Comparison of ENCODE assay signal across 23 cellular contexts in the genomic region with DNA sequence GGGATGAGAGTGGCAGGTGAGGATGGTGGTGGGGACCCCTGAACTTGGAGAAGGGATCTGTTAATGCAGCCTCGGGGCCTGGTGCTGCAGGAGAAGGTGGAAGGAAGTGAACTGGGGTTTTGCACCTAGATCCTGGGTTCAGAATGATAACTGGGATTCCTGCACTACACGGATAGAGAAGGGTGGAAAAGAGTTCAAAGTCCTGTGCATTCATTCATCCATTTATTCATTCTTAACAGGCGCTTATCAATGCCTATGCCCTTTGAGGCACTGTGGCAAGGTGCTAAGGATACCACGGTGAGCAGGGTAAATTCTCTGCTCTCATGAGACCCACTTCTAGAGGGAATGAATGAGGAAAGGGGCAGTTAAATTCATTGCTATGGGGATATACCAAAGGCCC. TPM values are rescaled to one million over a fixed set of nuclear protein-coding genes. Genes with fewer than 3 reads are reported as not detected.
DNase-seq lines count a peak whose midpoint lies in the region; ATAC-seq, FAIRE-seq and TF ChIP-seq lines count a peak whose summit lies in the region.
"Had no signal": no experiment of that assay in that cellular context is flagged by ENCODE, and none has a peak within 500 bp of the region (broad histone marks: within the 10 kb centered on the region; RNA-seq: fewer than 3 reads in every experiment).

No MANE protein-coding gene starts in this region.

- no peak overlapping the region for H4K8ac ChIP-seq in H9 (replicated peaks; ENCODE audit: insufficient read length, low read depth, low read length)

- H2BK12ac ChIP-seq in H9 (ENCODE audit: insufficient read length, low read depth, low read length) = no peak overlapping the region

- no peak overlapping the region for H2BK15ac ChIP-seq in H9 (ENCODE audit: low read depth, low read length)

- H3K9me3 Mint-ChIP-seq in H9 = no peaks in the 10 kb centered on the region
- no peaks in the 10 kb centered on the region for H3K9me3 Mint-ChIP-seq in MCF 10A (ENCODE audit: unreplicated experiment)
- H3K9me3 Mint-ChIP-seq in stimulated activated naive CD8-positive, alpha-beta T cell treated with anti-CD3 and anti-CD28 coated beads, Interleukin-15, amount 100 ng/mL, for 72 hours = no peaks in the 10 kb centered on the region
- H3K9me3 Mint-ChIP-seq: activated T-cell treated with anti-CD3 and anti-CD28 coated beads, Interleukin-2, amount 50 U/mL, for 4 hours; CD4-positive, CD25-positive, alpha-beta regulatory T cell had no signal

- H3K27ac ChIP-seq in H9 (ENCODE audit: insufficient read length, low read depth, low read length) (no peak overlapping the region), kidney (ENCODE audit: low read depth in 2 of 2, low read length in 2 of 2) (peak overlapping the region; percentile 28 to 51), suprapubic skin (peak overlapping the region; percentile 54), spleen (no peak overlapping the region)
- H3K27ac ChIP-seq: dorsolateral prefrontal cortex had no signal

- no peaks in the 10 kb centered on the region for H3K23me2 ChIP-seq in H9 (ENCODE audit: insufficient read length, low read depth, low read length, poor library complexity, severe bottlenecking)

- no TSS peak for BruUV-seq in MCF 10A (replicated peaks; lab: Mats Ljungman, UMichigan)

- H2BK5ac ChIP-seq in H9 (ENCODE audit: insufficient read length, low read length) = no peak overlapping the region

- no peak overlapping the region for H2BK20ac ChIP-seq in H9 (ENCODE audit: low read depth, low read length, poor library complexity, severe bottlenecking)

- peak; percentile 4 for DNase-seq in H9
- no peak for DNase-seq in MCF 10A (ENCODE audit: unreplicated experiment)
- DNase-seq in kidney = no peak
- DNase-seq in suprapubic skin (ENCODE audit: low spot score in 2 of 2) = no peak
- DNase-seq in NCI-H748 treated with DMSO at 0.1 percent for 48 hours (lab: John Stamatoyannopoulos, UW) = no peak
- no peak for DNase-seq in NCI-H1417 (lab: John Stamatoyannopoulos, UW)
- DNase-seq in stimulated activated naive CD8-positive, alpha-beta T cell treated with anti-CD3 and anti-CD28 coated beads, Interleukin-15, amount 100 ng/mL, for 72 hours = no peak
- no peak for DNase-seq in spleen
- DNase-seq: activated CD8-positive, alpha-beta T cell treated with anti-CD3 and anti-CD28 coated beads, Interleukin-2, amount 10 ng/mL, durations not matched to agents 7 days and 5 days; activated naive CD4-positive, alpha-beta T cell treated with Interleukin-2 at 50 U/mL for 16 hours; activated T-cell treated with anti-CD3 and anti-CD28 coated beads, Interleukin-2, amount 50 U/mL, for 4 hours; amygdala; caudate nucleus; CD4-positive, CD25-positive, alpha-beta regulatory T cell; dorsolateral prefrontal cortex; GDM1; islet precursor cell; NCI-H187; NCI-H69; SHP77 had no signal

- TF ChIP-seq POLR2A in suprapubic skin (IDR thresholded peaks at IDR 0.05) (no peak), spleen (IDR thresholded peaks at IDR 0.05) (no peak)

- TF ChIP-seq CTCF in H9 (conservative IDR thresholded peaks at IDR 0.05) (no peak), MCF 10A (IDR thresholded peaks at IDR 0.05; ENCODE audit: unreplicated experiment) (no peak), kidney (IDR thresholded peaks at IDR 0.05; ENCODE audit: borderline replicate concordance, extremely low read depth, insufficient read depth) (no peak), suprapubic skin (IDR thresholded peaks at IDR 0.05) (no peak), spleen (IDR thresholded peaks at IDR 0.05 in 8 of 11, conservative IDR thresholded peaks at IDR 0.05 in 3 of 11) (no peak)

- peaks cover 4% of the 10 kb centered on the region for H4K20me1 ChIP-seq in H9 (ENCODE audit: control insufficient read depth, insufficient read depth, insufficient read length)

- intact Hi-C loops in MCF 10A (cut with micrococcal nuclease) = no loop called here
- intact Hi-C loops in kidney (cut with DNase I) = no loop called here
- intact Hi-C loops in spleen (cut with DNase I; ENCODE audit: low total_unique reads) = no loop called here

- H3K56ac ChIP-seq in H9 (ENCODE audit: insufficient read length, low read depth, low read length) = no peak overlapping the region

- no peak overlapping the region for H3K9ac ChIP-seq in H9 (ENCODE audit: extremely low read depth, insufficient read length, low read length)
- no peak overlapping the region for H3K9ac ChIP-seq in kidney (ENCODE audit: low read length in 2 of 2)

- H2AK5ac ChIP-seq in H9 (ENCODE audit: insufficient read length, low read length) = no peak overlapping the region

- no CpG with 5 or more reads among the region's 4 CpGs for WGBS in H9 (ENCODE audit: extremely low coverage, insufficient read length, low lambda C conversion rate)
- WGBS in suprapubic skin = 92% methylated on average over 4 of the region's 4 CpGs
- WGBS in spleen, 5 donors = 85 to 95% (median 87%) methylated on average over 4 of the region's 4 CpGs

- peaks cover 46 to 61% of the 10 kb centered on the region in 2 experiments for H3K4me1 Mint-ChIP-seq in H9
- peaks cover 34% of the 10 kb centered on the region for H3K4me1 Mint-ChIP-seq in MCF 10A (ENCODE audit: insufficient read depth, unreplicated experiment)
- no peaks in the 10 kb centered on the region for H3K4me1 Mint-ChIP-seq in stimulated activated naive CD8-positive, alpha-beta T cell treated with anti-CD3 and anti-CD28 coated beads, Interleukin-15, amount 100 ng/mL, for 72 hours

- no peak overlapping the region for H3K23ac ChIP-seq in H9 (ENCODE audit: insufficient read length, low read depth, low read length)

- POLR2A ChIA-PET in MCF 10A (lab: Yijun Ruan, JAX) = interaction anchor here (0.7 to 5.9 kb wide), 16 partner anchors 10 to 63 kb away, joined by 3 to 86 read pairs (median 5); a partner anchor contains a TSS

- H3K9me3 ChIP-seq in H9 (ENCODE audit: control insufficient read depth, low read depth, low read length) (no peaks in the 10 kb centered on the region), kidney (ENCODE audit: control insufficient read depth in 1 of 2, low read length in 2 of 2) (no peaks in the 10 kb centered on the region), suprapubic skin (no peaks in the 10 kb centered on the region), spleen (no peaks in the 10 kb centered on the region)
- H3K9me3 ChIP-seq: uterus had no signal

- H3K36me3 Mint-ChIP-seq in H9 (ENCODE audit: insufficient read depth in 1 of 3, low read depth in 3 of 3) (peaks cover 18 to 35% (median 27%) of the 10 kb centered on the region in 3 experiments), MCF 10A (ENCODE audit: insufficient read depth, unreplicated experiment) (peaks cover 4% of the 10 kb centered on the region)

- H3K14ac ChIP-seq in H9 (ENCODE audit: insufficient read depth, low read length) = no peak overlapping the region

- peaks cover 48% of the 10 kb centered on the region; the same call in 1 of the 2 replicates for H3K79me2 ChIP-seq in H9 (ENCODE audit: insufficient read depth, low read length)

- H3K4me2 ChIP-seq in H9 (ENCODE audit: insufficient read depth, insufficient read length, low read length) = no peak overlapping the region

- FAIRE-seq in kidney (lab: Jason Lieb, UNC) = no peak
- FAIRE-seq: frontal cortex had no signal

- ATAC-seq in stimulated activated naive CD8-positive, alpha-beta T cell treated with anti-CD3 and anti-CD28 coated beads, Interleukin-15, amount 100 ng/mL, for 72 hours = no peak
- ATAC-seq: activated CD8-positive, alpha-beta T cell treated with anti-CD3 and anti-CD28 coated beads, Interleukin-2, amount 10 ng/mL, durations not matched to agents 7 days and 5 days; activated T-cell treated with anti-CD3 and anti-CD28 coated beads, Interleukin-2, amount 50 U/mL, for 4 hours; HCT116 had no signal

- H4K5ac ChIP-seq in H9 (ENCODE audit: insufficient read length, low read depth, low read length) = no peak overlapping the region

- H3K27me3 ChIP-seq in H9 (ENCODE audit: insufficient read depth, low read length) = no peaks in the 10 kb centered on the region
- H3K27me3 ChIP-seq in suprapubic skin = no peaks in the 10 kb centered on the region
- H3K27me3 ChIP-seq in spleen (replicated peaks in 1 of 7) = peaks cover 0 to 6% (median 0%) of the 10 kb centered on the region in 7 donors
- H3K27me3 ChIP-seq: dorsolateral prefrontal cortex, uterus had no signal

- no peaks in the 10 kb centered on the region for H3K27me3 Mint-ChIP-seq in H9 (ENCODE audit: low read depth)
- H3K27me3 Mint-ChIP-seq in MCF 10A (ENCODE audit: insufficient read depth, unreplicated experiment) = no peaks in the 10 kb centered on the region
- H3K27me3 Mint-ChIP-seq in stimulated activated naive CD8-positive, alpha-beta T cell treated with anti-CD3 and anti-CD28 coated beads, Interleukin-15, amount 100 ng/mL, for 72 hours = no peaks in the 10 kb centered on the region
- H3K27me3 Mint-ChIP-seq: CD4-positive, CD25-positive, alpha-beta regulatory T cell had no signal

- no peak overlapping the region for H3K4ac ChIP-seq in H9 (ENCODE audit: low read depth, low read length)

- H3K27ac Mint-ChIP-seq in H9 (peak overlapping the region in 1 of 3 experiments; percentile 87; a peak in 3 of 7 replicates), MCF 10A (ENCODE audit: low read depth, unreplicated experiment) (peak overlapping the region; percentile 77)
- no peak overlapping the region for H3K27ac Mint-ChIP-seq in stimulated activated naive CD8-positive, alpha-beta T cell treated with anti-CD3 and anti-CD28 coated beads, Interleukin-15, amount 100 ng/mL, for 72 hours
- H3K27ac Mint-ChIP-seq: activated CD8-positive, alpha-beta T cell treated with anti-CD3 and anti-CD28 coated beads, Interleukin-2, amount 10 ng/mL, durations not matched to agents 7 days and 5 days; CD4-positive, CD25-positive, alpha-beta regulatory T cell had no signal

- H3K4me3 ChIP-seq in kidney (ENCODE audit: low read length in 2 of 2) = peak overlapping the region in 1 of 2 donors; percentile 10
- H3K4me3 ChIP-seq in suprapubic skin = no peak overlapping the region
- no peak overlapping the region for H3K4me3 ChIP-seq in spleen
- H3K4me3 ChIP-seq: dorsolateral prefrontal cortex, uterus had no signal

- H3K18ac ChIP-seq in H9 (ENCODE audit: insufficient read length, low read depth, low read length) = no peak overlapping the region

- no peak overlapping the region for H4K91ac ChIP-seq in H9 (ENCODE audit: insufficient read length, low read depth, low read length)

- no peak overlapping the region for H3T11ph ChIP-seq in H9 (ENCODE audit: low read length)

- peaks cover 2% of the 10 kb centered on the region; the same call in 1 of the 2 replicates for H3K4me1 ChIP-seq in H9 (ENCODE audit: insufficient read depth, low read length)
- peaks cover 37 to 40% of the 10 kb centered on the region in 2 donors for H3K4me1 ChIP-seq in kidney (ENCODE audit: control insufficient read depth in 1 of 2, insufficient read depth in 1 of 2, low read depth in 1 of 2, low read length in 2 of 2)
- peaks cover 27% of the 10 kb centered on the region for H3K4me1 ChIP-seq in suprapubic skin
- no peaks in the 10 kb centered on the region for H3K4me1 ChIP-seq in spleen

- H3K4me3 Mint-ChIP-seq in H9 = no peak overlapping the region
- no peak overlapping the region for H3K4me3 Mint-ChIP-seq in MCF 10A (ENCODE audit: unreplicated experiment)
- no peak overlapping the region for H3K4me3 Mint-ChIP-seq in stimulated activated naive CD8-positive, alpha-beta T cell treated with anti-CD3 and anti-CD28 coated beads, Interleukin-15, amount 100 ng/mL, for 72 hours
- H3K4me3 Mint-ChIP-seq: activated CD8-positive, alpha-beta T cell treated with anti-CD3 and anti-CD28 coated beads, Interleukin-2, amount 10 ng/mL, durations not matched to agents 7 days and 5 days; activated T-cell treated with anti-CD3 and anti-CD28 coated beads, Interleukin-2, amount 50 U/mL, for 4 hours; CD4-positive, CD25-positive, alpha-beta regulatory T cell had no signal

- TF ChIP-seq EP300 in suprapubic skin (IDR thresholded peaks at IDR 0.05) = no peak

- no peaks in the 10 kb centered on the region for H3K36me3 ChIP-seq in kidney (ENCODE audit: control insufficient read depth in 1 of 2, insufficient read depth in 2 of 2, low read length in 2 of 2)
- H3K36me3 ChIP-seq in suprapubic skin = no peaks in the 10 kb centered on the region
- H3K36me3 ChIP-seq in spleen = no peaks in the 10 kb centered on the region
- H3K36me3 ChIP-seq: uterus had no signal

- no peak overlapping the region for H2BK120ac ChIP-seq in H9 (ENCODE audit: low read depth, low read length, poor library complexity, severe bottlenecking)

- CTCF ChIA-PET in MCF 10A (lab: Yijun Ruan, JAX) = interaction anchor here (0.9 to 2.1 kb wide), 7 partner anchors 27 to 79 kb away, joined by 3 to 11 read pairs (median 4); a partner anchor contains a TSS

- H3K79me1 ChIP-seq in H9 (ENCODE audit: insufficient read depth, low read depth, low read length, poor library complexity, severe bottlenecking) = peaks cover 11% of the 10 kb centered on the region

- no peak overlapping the region for H2AFZ ChIP-seq in H9 (ENCODE audit: low read length)

RNA-seq across cellular contexts. Expression of a gene that starts 41.7 kb away (rescaled TPM):
- total RNA-seq in H9 (2021) = 130 and 133 TPM in 2 replicates
- total RNA-seq in MCF 10A (2022) = 47.2 and 52.2 TPM in 2 replicates
- 148 TPM for total RNA-seq in kidney
- polyA plus RNA-seq in kidney (ENCODE audit: insufficient read depth, low read depth, low replicate concordance) = 35.9 TPM
- 100 to 1,000 TPM in 3 of 4 donors, 10 to 100 TPM in 1; 96.3 to 240 (median 117) TPM for total RNA-seq in suprapubic skin
- total RNA-seq in spleen = 10 to 100 TPM; 11.3 to 20.5 (median 16.1) TPM
- 1 to 10 TPM; 2.9 to 5.6 (median 5.2) TPM for polyA plus RNA-seq in spleen

Comparison
In these comparisons a context has a peak if more than half of its experiments do, and no peak if none do; other contexts are left out.
1. H3K27ac ChIP-seq: peak in kidney (2 of 2) and suprapubic skin (single experiment); none in H9 (single experiment) and spleen (0 of 8).